In genomic region chr12:53010955-53011354, GRCh38 we compare ENCODE assay signal across 17 cellular contexts. TPM values are rescaled to one million over a fixed set of nuclear protein-coding genes. Genes with fewer than 3 reads are reported as not detected.
DNase-seq lines count a peak whose midpoint lies in the region; ATAC-seq and TF ChIP-seq lines count a peak whose summit lies in the region.
"Had no signal": no experiment of that assay in that cellular context is flagged by ENCODE, and none has a peak within 500 bp of the region (broad histone marks: within the 10 kb centered on the region; RNA-seq: fewer than 3 reads in every experiment).

No MANE protein-coding gene starts in this region.

- H3K36me3 ChIP-seq in GM23338 (ENCODE audit: insufficient read depth) (peaks cover 27% of the 10 kb centered on the region; the same call in 1 of the 2 replicates), iPS-18a (ENCODE audit: control insufficient read depth, low read depth, low read length) (peaks cover 65% of the 10 kb centered on the region)
- H3K36me3 ChIP-seq: Peyer's patch, prostate gland had no signal

- H3F3A ChIP-seq in GM23338 (replicated peaks; ENCODE audit: low read depth), result 0 out of 2 replicates have a peak, but pooled peaks cover 4% of the 10 kb centered on the region

- H3K4me2 ChIP-seq in GM23338, result 0 out of 2 replicates have a peak overlapping the region, but pooled peaks have one; percentile 93

- H3K27me3 Mint-ChIP-seq in GM23338 (ENCODE audit: insufficient read depth, low read depth, poor library complexity), result peaks cover 19% of the 10 kb centered on the region
- no peaks in the 10 kb centered on the region for H3K27me3 Mint-ChIP-seq in T-helper 17 cell

- no peak for TF ChIP-seq CTCF in C4-2B (conservative IDR thresholded peaks at IDR 0.05)
- no peak for TF ChIP-seq CTCF in GM23338 (conservative IDR thresholded peaks at IDR 0.05; ENCODE audit: low read depth in 2 of 2)

- H3K9me2 ChIP-seq in GM23338 (ENCODE audit: insufficient read depth), result no peaks in the 10 kb centered on the region

- H3K4me3 Mint-ChIP-seq in GM23338 (no peak overlapping the region; the same call in 2 of the 3 replicates), T-helper 17 cell (no peak overlapping the region)
- no peak overlapping the region for H3K4me3 Mint-ChIP-seq in stimulated activated effector memory CD8-positive, alpha-beta T cell treated with anti-CD3 and anti-CD28 coated beads, Interleukin-12 subunit alpha, Interleukin-12 subunit beta, amount 100 ng/mL, for 72 hours

- H4K20me1 ChIP-seq in GM23338 (replicated peaks; ENCODE audit: insufficient read depth), result peaks cover 82% of the 10 kb centered on the region

- no peaks in the 10 kb centered on the region for H3K27me3 ChIP-seq in GM23338 (ENCODE audit: insufficient read depth)
- H3K27me3 ChIP-seq in iPS-18a (ENCODE audit: control insufficient read depth, insufficient read depth, low read length), result no peaks in the 10 kb centered on the region
- H3K27me3 ChIP-seq: left lung, Peyer's patch had no signal

- H3K36me3 Mint-ChIP-seq in GM23338 (ENCODE audit: low read depth) (peaks cover 85% of the 10 kb centered on the region), T-helper 17 cell (ENCODE audit: low read depth) (peaks cover 5% of the 10 kb centered on the region)
- peaks cover 100% of the 10 kb centered on the region for H3K36me3 Mint-ChIP-seq in stimulated activated effector memory CD8-positive, alpha-beta T cell treated with anti-CD3 and anti-CD28 coated beads, Interleukin-12 subunit alpha, Interleukin-12 subunit beta, amount 100 ng/mL, for 72 hours

- no peak overlapping the region for H2AFZ ChIP-seq in GM23338

- H3K79me2 ChIP-seq in GM23338 (replicated peaks; ENCODE audit: insufficient read depth), result peaks cover 96% of the 10 kb centered on the region

- H3K4me1 ChIP-seq in GM23338 (ENCODE audit: insufficient read depth), result peaks cover 32% of the 10 kb centered on the region
- peaks cover 21% of the 10 kb centered on the region for H3K4me1 ChIP-seq in iPS-18a (ENCODE audit: control insufficient read depth, low read depth, low read length)

- no peaks in the 10 kb centered on the region for H3K9me3 ChIP-seq in T-helper 17 cell (ENCODE audit: control insufficient read depth, low read length, poor library complexity, severe bottlenecking)
- no peaks in the 10 kb centered on the region for H3K9me3 ChIP-seq in iPS-18a (ENCODE audit: control insufficient read depth, low read depth, low read length)
- H3K9me3 ChIP-seq: left lung, Peyer's patch, prostate gland had no signal

- ATAC-seq in GM23338 (no peak), T-helper 17 cell (no peak), GM18858 (IDR thresholded peaks at IDR 0.05; ENCODE audit: unreplicated experiment) (no peak)
- ATAC-seq in stimulated activated effector memory CD8-positive, alpha-beta T cell treated with anti-CD3 and anti-CD28 coated beads, Interleukin-12 subunit alpha, Interleukin-12 subunit beta, amount 100 ng/mL, for 72 hours, result no peak
- ATAC-seq: left lung had no signal

- peaks cover 4% of the 10 kb centered on the region; the same call in 1 of the 3 replicates for H3K9me3 Mint-ChIP-seq in GM23338
- H3K9me3 Mint-ChIP-seq in stimulated activated effector memory CD8-positive, alpha-beta T cell treated with anti-CD3 and anti-CD28 coated beads, Interleukin-12 subunit alpha, Interleukin-12 subunit beta, amount 100 ng/mL, for 72 hours, result no peaks in the 10 kb centered on the region

- peak overlapping the region; percentile 28 for H3K27ac ChIP-seq in C4-2B
- no peak overlapping the region for H3K27ac ChIP-seq in GM23338 (ENCODE audit: low read depth)
- peak overlapping the region; percentile 6 for H3K27ac ChIP-seq in iPS-18a (ENCODE audit: low read length)
- H3K27ac ChIP-seq: left lung, Peyer's patch, prostate gland, WERI-Rb-1 had no signal

- peak overlapping the region; percentile 98 for H3K4me3 ChIP-seq in GM23338
- no peak overlapping the region for H3K4me3 ChIP-seq in iPS-18a (ENCODE audit: low read length)
- H3K4me3 ChIP-seq: left lung, Peyer's patch, prostate gland had no signal

- H3K27ac Mint-ChIP-seq in GM23338 (no peak overlapping the region), T-helper 17 cell (peak overlapping the region; percentile 99)
- no peak overlapping the region for H3K27ac Mint-ChIP-seq in stimulated activated effector memory CD8-positive, alpha-beta T cell treated with anti-CD3 and anti-CD28 coated beads, Interleukin-12 subunit alpha, Interleukin-12 subunit beta, amount 100 ng/mL, for 72 hours

- H3K9ac ChIP-seq in iPS-18a (ENCODE audit: low read length), result no peak overlapping the region

- H3K4me1 Mint-ChIP-seq in GM23338, result peaks cover 35% of the 10 kb centered on the region
- peaks cover 30% of the 10 kb centered on the region for H3K4me1 Mint-ChIP-seq in T-helper 17 cell
- peaks cover 58% of the 10 kb centered on the region for H3K4me1 Mint-ChIP-seq in stimulated activated effector memory CD8-positive, alpha-beta T cell treated with anti-CD3 and anti-CD28 coated beads, Interleukin-12 subunit alpha, Interleukin-12 subunit beta, amount 100 ng/mL, for 72 hours

- DNase-seq in GM23338 (ENCODE audit: low spot score) (no peak), T-helper 17 cell (no peak), HT-29 (ENCODE audit: low spot score) (no peak)
- no peak for DNase-seq in stimulated activated effector memory CD8-positive, alpha-beta T cell treated with anti-CD3 and anti-CD28 coated beads, Interleukin-12 subunit alpha, Interleukin-12 subunit beta, amount 100 ng/mL, for 72 hours (ENCODE audit: low spot score in 2 of 2)
- DNase-seq: activated CD4-positive, alpha-beta T cell treated with anti-CD3 and anti-CD28 coated beads, Interleukin-2, amount 50 U/mL, for 48 hours; activated naive CD4-positive, alpha-beta T cell; anterior cingulate cortex; COR-L47; left lung; NCI-H1417; NCI-H446; Peyer's patch; WERI-Rb-1 had no signal

TF ChIP-seq in GM23338, 12 proteins besides CTCF, POLR2A, EP300 and RAD21:
- no peak for TF ChIP-seq EZH2phosphoT487 (IDR thresholded peaks at IDR 0.05; ENCODE audit: unreplicated experiment)

RNA-seq across cellular contexts. Expression of gene EIF4B, which starts 4.7 kb away (rescaled TPM):
- total RNA-seq in GM23338 (2014; rRNA removed; shearing (Covaris generic)), result 564 and 584 TPM in 2 replicates
- 130 and 141 TPM in 2 replicates for polyA plus RNA-seq in GM23338 (2016; fragmentation: Nextera tagmentation; extraction: Ambion mirVana)
- 100 to 1,000 TPM; 635 to 667 TPM for total RNA-seq in T-helper 17 cell
- 401 and 417 TPM in 2 replicates for total RNA-seq in HT-29 (2014; rRNA removed; shearing (Covaris generic))

RNA-seq across cellular contexts. Expression of gene TNS2, which starts 38.9 kb away (rescaled TPM):
- total RNA-seq in GM23338 (2014; rRNA removed; shearing (Covaris generic)), result 5.7 and 6.9 TPM in 2 replicates
- 1.5 and 1.8 TPM in 2 replicates for polyA plus RNA-seq in GM23338 (2016; fragmentation: Nextera tagmentation; extraction: Ambion mirVana)
- 1 to 10 TPM; 1.4 to 3.1 TPM for total RNA-seq in T-helper 17 cell
- total RNA-seq in HT-29 (2014; rRNA removed; shearing (Covaris generic)), result 57.7 and 71.9 TPM in 2 replicates
